22 cellular contexts compared by ENCODE assay signal in genomic region chr16:75603241-75603640, GRCh38.
"Had no signal": no experiment of that assay in that cellular context is flagged by ENCODE, and none has a peak within 500 bp of the region (broad histone marks: within the 10 kb centered on the region; RNA-seq: fewer than 3 reads in every experiment).

No MANE protein-coding gene starts in this region.

- H3K79me2 ChIP-seq: hepatocyte had no signal

- H3K27me3 ChIP-seq: colonic mucosa, esophagus muscularis mucosa, foreskin keratinocyte, gastroesophageal sphincter, heart left ventricle, hepatocyte, left lung had no signal

- H3K4me3 ChIP-seq: colonic mucosa, esophagus muscularis mucosa, gastroesophageal sphincter, heart left ventricle, hepatocyte, left lung, lower lobe of right lung, mucosa of descending colon had no signal

- H3K4me2 ChIP-seq: hepatocyte had no signal

- H3K27ac ChIP-seq: colonic mucosa, esophagus muscularis mucosa, foreskin keratinocyte, gastroesophageal sphincter, heart left ventricle, hepatocyte, left lung, lower lobe of right lung had no signal

- DNase-seq: colonic mucosa; cortex of kidney; effector CD8-positive, alpha-beta T cell; effector memory CD8-positive, alpha-beta T cell; endodermal cell; foreskin keratinocyte; heart left ventricle; hypothalamus; immature natural killer cell; islet precursor cell; kidney; kidney glomerular epithelial cell; left lung; left ventricle myocardium superior; lower lobe of right lung; mesenchymal stem cell; mucosa of descending colon had no signal

- H3K9me3 ChIP-seq: colonic mucosa, esophagus muscularis mucosa, gastroesophageal sphincter, lower lobe of right lung, mucosa of descending colon had no signal

- FAIRE-seq: endometrium, frontal cortex, kidney had no signal

- H3K4me1 ChIP-seq: colonic mucosa, esophagus muscularis mucosa, foreskin keratinocyte, gastroesophageal sphincter, left lung, lower lobe of right lung had no signal

- H2AFZ ChIP-seq: hepatocyte had no signal

- ATAC-seq: effector memory CD8-positive, alpha-beta T cell; foreskin keratinocyte; gastroesophageal sphincter; heart left ventricle; left lung; left ventricle myocardium superior; lower lobe of right lung; mucosa of descending colon had no signal
